ENCODE assay signal across 10 cellular contexts in the genomic region with DNA sequence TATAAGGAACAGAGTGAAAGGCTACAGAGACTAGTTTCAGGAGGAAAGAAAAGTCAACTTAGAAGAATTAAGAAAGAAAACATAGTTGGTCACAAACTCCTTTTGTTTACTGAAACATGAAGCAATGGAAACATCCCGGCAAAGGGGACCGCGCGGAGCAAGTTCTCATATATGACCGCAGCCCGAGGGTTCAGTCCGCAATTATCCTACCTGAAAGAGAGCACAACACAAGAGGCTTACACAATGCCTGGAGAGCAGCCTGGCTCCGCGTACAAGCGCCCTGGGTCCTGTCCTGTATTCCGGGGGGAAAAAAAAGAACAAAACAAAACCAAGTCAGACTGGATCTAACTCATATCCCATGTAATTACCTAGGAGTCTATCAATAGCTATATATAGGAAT.
"Had no signal": no experiment of that assay in that cellular context is flagged by ENCODE, and none has a peak within 500 bp of the region (broad histone marks: within the 10 kb centered on the region; RNA-seq: fewer than 3 reads in every experiment).

No MANE protein-coding gene starts in this region.

- H3K27ac Mint-ChIP-seq: activated naive CD4-positive, alpha-beta T cell treated with anti-CD3 and anti-CD28 coated beads for 36 hours; stimulated activated naive CD8-positive, alpha-beta T cell treated with anti-CD3 and anti-CD28 coated beads, Interleukin-15, Interleukin-2, amounts not matched to agents 100 ng/mL and 50 ng/mL, for 24 hours had no signal

- H3K9me3 Mint-ChIP-seq: activated naive CD4-positive, alpha-beta T cell treated with anti-CD3 and anti-CD28 coated beads for 36 hours; stimulated activated naive CD8-positive, alpha-beta T cell treated with anti-CD3 and anti-CD28 coated beads, Interleukin-15, Interleukin-2, amounts not matched to agents 100 ng/mL and 50 ng/mL, for 24 hours had no signal

- H3K27me3 Mint-ChIP-seq: stimulated activated naive CD8-positive, alpha-beta T cell treated with anti-CD3 and anti-CD28 coated beads, Interleukin-15, Interleukin-2, amounts not matched to agents 100 ng/mL and 50 ng/mL, for 24 hours had no signal

- H3K4me3 Mint-ChIP-seq: activated naive CD4-positive, alpha-beta T cell treated with anti-CD3 and anti-CD28 coated beads for 36 hours; stimulated activated naive CD8-positive, alpha-beta T cell treated with anti-CD3 and anti-CD28 coated beads, Interleukin-15, Interleukin-2, amounts not matched to agents 100 ng/mL and 50 ng/mL, for 24 hours had no signal

- ATAC-seq: activated CD4-positive, CD25-positive, alpha-beta regulatory T cell treated with anti-CD3 and anti-CD28 coated beads, Interleukin-2, amount 50 U/mL, for 24 hours; gastroesophageal sphincter; left ventricle myocardium superior had no signal

- DNase-seq: activated CD4-positive, alpha-beta T cell treated with anti-CD3 and anti-CD28 coated beads, Interleukin-2, amount 50 U/mL, for 4 hours; activated naive CD4-positive, alpha-beta T cell treated with anti-CD3 and anti-CD28 coated beads for 36 hours; caudate nucleus; cortex of kidney; effector CD8-positive, alpha-beta T cell; left ventricle myocardium superior; stimulated activated CD4-positive, alpha-beta T cell treated with anti-CD3 and anti-CD28 coated beads, Interleukin-2, amount 100 ng/mL, for 48 hours had no signal
